ENCODE assay signal across 10 cellular contexts in genomic region chr3:23129817-23130216, GRCh38.
DNase-seq lines count a peak whose midpoint lies in the region; ATAC-seq, FAIRE-seq and TF ChIP-seq lines count a peak whose summit lies in the region.
"Had no signal": no experiment of that assay in that cellular context is flagged by ENCODE, and none has a peak within 500 bp of the region (broad histone marks: within the 10 kb centered on the region; RNA-seq: fewer than 3 reads in every experiment).

No MANE protein-coding gene starts in this region.

- ATAC-seq in GM18867 (IDR thresholded peaks at IDR 0.05; ENCODE audit: unreplicated experiment), result peak; percentile 65
- ATAC-seq in sciatic nerve, result peak; percentile 68
- ATAC-seq in GM18519 (IDR thresholded peaks at IDR 0.05; ENCODE audit: low FRiP score, unreplicated experiment), result no peak
- ATAC-seq in GM21447 (IDR thresholded peaks at IDR 0.05; ENCODE audit: unreplicated experiment), result no peak
- ATAC-seq: activated naive CD4-positive, alpha-beta T cell treated with anti-CD3 and anti-CD28 coated beads, Interleukin-2, amount 50 U/mL, for 72 hours had no signal

- no peaks in the 10 kb centered on the region for H3K36me3 ChIP-seq in bronchial epithelial cell (ENCODE audit: control insufficient read depth, insufficient read depth, low read length)

- H3K27me3 ChIP-seq in bronchial epithelial cell (ENCODE audit: control insufficient read depth, insufficient read depth, low read length), result peaks cover 5% of the 10 kb centered on the region

- FAIRE-seq in bronchial epithelial cell (lab: Jason Lieb, UNC), result peak; percentile 13

- intact Hi-C loops in sciatic nerve (cut with DNase I), result no loop called here

- TF ChIP-seq CTCF in bronchial epithelial cell (IDR thresholded peaks at IDR 0.05; ENCODE audit: insufficient read depth, low read length, severe bottlenecking), result no peak

- DNase-seq in HT-29 (ENCODE audit: low spot score) (peak; percentile 55), bronchial epithelial cell (ENCODE audit: low read depth) (peak; percentile 40), sciatic nerve (ENCODE audit: low spot score) (no peak), islet precursor cell (no peak), NCI-H2081 (lab: John Stamatoyannopoulos, UW) (no peak)
- DNase-seq: NCI-H1930 had no signal

- H3K4me3 ChIP-seq in bronchial epithelial cell (ENCODE audit: low read depth, low read length), result no peak overlapping the region

Comparison
In these comparisons a context has a peak if more than half of its experiments do, and no peak if none do; other contexts are left out.
1. ATAC-seq: peak in GM18867 (single experiment) and sciatic nerve (single experiment); none in GM18519 (single experiment) and GM21447 (single experiment).
2. DNase-seq: peak in HT-29 (single experiment) and bronchial epithelial cell (single experiment); none in sciatic nerve (single experiment), islet precursor cell (single experiment) and NCI-H2081 (0 of 2).